18 cellular contexts compared by ENCODE assay signal in the genomic region with DNA sequence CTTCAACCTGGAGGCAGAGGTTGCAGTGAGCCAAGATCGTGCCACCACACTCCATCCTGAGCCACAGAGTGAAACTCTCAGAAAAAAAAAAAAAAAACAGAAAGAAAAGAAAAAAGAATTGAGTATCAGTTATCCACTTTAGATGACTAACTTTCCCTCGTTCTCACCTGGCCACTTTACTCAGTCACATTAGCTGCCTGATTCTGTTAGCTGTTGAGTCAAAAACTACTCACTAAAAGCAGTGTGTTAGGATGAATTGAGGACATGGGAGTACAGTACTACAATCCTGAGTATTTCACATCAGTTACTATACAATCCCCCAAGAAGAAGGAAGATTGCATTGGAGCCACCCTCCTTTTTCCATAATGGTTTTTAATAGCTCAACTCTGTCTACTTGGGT.
DNase-seq lines count a peak whose midpoint lies in the region; ATAC-seq and TF ChIP-seq lines count a peak whose summit lies in the region.
"Had no signal": no experiment of that assay in that cellular context is flagged by ENCODE, and none has a peak within 500 bp of the region (broad histone marks: within the 10 kb centered on the region; RNA-seq: fewer than 3 reads in every experiment).

No MANE protein-coding gene starts in this region.

- H4K20me1 ChIP-seq in GM23248 (ENCODE audit: insufficient read depth) (no peaks in the 10 kb centered on the region), PC-9 (ENCODE audit: insufficient read depth) (no peaks in the 10 kb centered on the region), mammary epithelial cell (ENCODE audit: insufficient read depth, low read length) (no peaks in the 10 kb centered on the region)

- peaks cover 27% of the 10 kb centered on the region; the same call in 1 of the 2 replicates for H3F3A ChIP-seq in GM23248 (ENCODE audit: insufficient read depth)
- peaks cover 20% of the 10 kb centered on the region for H3F3A ChIP-seq in PC-9 (ENCODE audit: insufficient read depth, low read depth)

- H3K9me3 Mint-ChIP-seq in osteocyte (ENCODE audit: unreplicated experiment): peaks cover 3% of the 10 kb centered on the region

- peak overlapping the region; percentile 57 for H3K27ac Mint-ChIP-seq in osteocyte (ENCODE audit: unreplicated experiment)
- H3K27ac Mint-ChIP-seq: B cell had no signal

- H3K79me2 ChIP-seq in GM23248 (ENCODE audit: insufficient read depth): no peaks in the 10 kb centered on the region
- no peaks in the 10 kb centered on the region for H3K79me2 ChIP-seq in PC-9 (ENCODE audit: low read depth)
- H3K79me2 ChIP-seq in mammary epithelial cell (ENCODE audit: insufficient read depth, low read length): peaks cover 8% of the 10 kb centered on the region

- POLR2A ChIA-PET in PC-9 (lab: Charles Lee; ENCODE audit: unreplicated experiment): interaction anchor here (0.6 to 1.0 kb wide), 2 partner anchors 65 to 351 kb away, joined by 7 to 10 read pairs; no protein-coding TSS in a partner anchor

- intact Hi-C loops in PC-9 (cut with micrococcal nuclease; ENCODE audit: unreplicated experiment) (loop anchor here (1.0 to 10.0 kb wide), 3 partner anchors 61 to 271 kb away; a partner anchor contains a TSS), mammary epithelial cell (cut with micrococcal nuclease) (no loop called here), psoas muscle (cut with DNase I) (no loop called here)

- no peaks in the 10 kb centered on the region for H3K9me2 ChIP-seq in GM23248 (ENCODE audit: insufficient read depth)
- H3K9me2 ChIP-seq in PC-9 (ENCODE audit: insufficient read depth): no peaks in the 10 kb centered on the region

- H2AFZ ChIP-seq in GM23248 (no peak overlapping the region), PC-9 (no peak overlapping the region), mammary epithelial cell (ENCODE audit: low read depth, low read length) (no peak overlapping the region)

- CTCF ChIA-PET in PC-9 (lab: Charles Lee) (interaction anchor here (0.7 kb wide), 2 partner anchors 62 to 63 kb away, joined by 5 read pairs; no protein-coding TSS in a partner anchor), mammary epithelial cell (lab: Charles Lee; ENCODE audit: low non-redundant PET) (no interaction called here)

- H3K4me3 Mint-ChIP-seq in osteocyte (ENCODE audit: unreplicated experiment): no peak overlapping the region
- H3K4me3 Mint-ChIP-seq: B cell; CD4-positive, CD25-positive, alpha-beta regulatory T cell had no signal

- BruUV-seq in PC-9 (replicated peaks; lab: Mats Ljungman, UMichigan): TSS peak; percentile 82
- no TSS peak for BruUV-seq in mammary epithelial cell (replicated peaks; lab: Mats Ljungman, UMichigan)

- H3K4me2 ChIP-seq in GM23248 (ENCODE audit: unreplicated experiment) (peak overlapping the region; percentile 35), PC-9 (peak overlapping the region; percentile 44), mammary epithelial cell (ENCODE audit: insufficient read depth, low read depth, low read length) (no peak overlapping the region)

- ATAC-seq in psoas muscle (no peak), HG02642 (IDR thresholded peaks at IDR 0.05; ENCODE audit: poor library complexity, unreplicated experiment) (no peak)
- ATAC-seq: Right ventricle myocardium inferior had no signal

- TF ChIP-seq CTCF in PC-9 (conservative IDR thresholded peaks at IDR 0.05) (no peak), mammary epithelial cell (conservative IDR thresholded peaks at IDR 0.05 in 1 of 2, IDR thresholded peaks at IDR 0.05 in 1 of 2; ENCODE audit: extremely low read depth in 1 of 2, insufficient read depth in 1 of 2, low read depth in 1 of 2, low read length in 2 of 2) (no peak), osteocyte (IDR thresholded peaks at IDR 0.05) (no peak), psoas muscle (IDR thresholded peaks at IDR 0.05) (no peak)

- H3K27me3 ChIP-seq in GM23248 (replicated peaks; ENCODE audit: insufficient read depth) (no peaks in the 10 kb centered on the region), PC-9 (ENCODE audit: insufficient read depth, low read depth) (no peaks in the 10 kb centered on the region), mammary epithelial cell (ENCODE audit: insufficient read depth, low read length) (no peaks in the 10 kb centered on the region), psoas muscle (ENCODE audit: insufficient read depth in 3 of 3, low read length in 2 of 3) (no peaks in the 10 kb centered on the region)

- H3K36me3 ChIP-seq in GM23248 (ENCODE audit: low read depth) (no peaks in the 10 kb centered on the region), PC-9 (ENCODE audit: low read depth) (peaks cover 16% of the 10 kb centered on the region), mammary epithelial cell (ENCODE audit: insufficient read depth, low read length) (peaks cover 6% of the 10 kb centered on the region), psoas muscle (ENCODE audit: insufficient read depth in 1 of 2, low read depth in 1 of 2) (peaks cover 7 to 11% of the 10 kb centered on the region in 2 donors)
- H3K36me3 ChIP-seq: HAP-1 had no signal

- H3K4me1 ChIP-seq in GM23248 (ENCODE audit: insufficient read depth) (peaks cover 32% of the 10 kb centered on the region), PC-9 (replicated peaks; ENCODE audit: insufficient read depth) (peaks cover 32% of the 10 kb centered on the region), mammary epithelial cell (ENCODE audit: insufficient read depth, low read length) (peaks cover 67% of the 10 kb centered on the region), psoas muscle (no peaks in the 10 kb centered on the region)
- H3K4me1 ChIP-seq: Caco-2, HAP-1 had no signal

- H3K4me3 ChIP-seq in GM23248 (no peak overlapping the region), PC-9 (no peak overlapping the region), mammary epithelial cell (replicated peaks in 1 of 3; ENCODE audit: insufficient read depth in 1 of 3, low read depth in 2 of 3, low read length in 3 of 3) (no peak overlapping the region), psoas muscle (no peak overlapping the region)
- H3K4me3 ChIP-seq: HAP-1 had no signal

- peaks cover 11% of the 10 kb centered on the region for H3K36me3 Mint-ChIP-seq in osteocyte (ENCODE audit: unreplicated experiment)

- H3K9ac ChIP-seq in GM23248: peak overlapping the region; percentile 36; the same call in 1 of the 2 replicates
- H3K9ac ChIP-seq in mammary epithelial cell (ENCODE audit: insufficient read depth, low read length): peak overlapping the region; percentile 51

- H3K27ac ChIP-seq in GM23248: peak overlapping the region; percentile 72
- H3K27ac ChIP-seq in PC-9: peak overlapping the region; percentile 87
- H3K27ac ChIP-seq in mammary epithelial cell (ENCODE audit: insufficient read depth, low read depth, low read length): peak overlapping the region; percentile 98
- H3K27ac ChIP-seq in psoas muscle: no peak overlapping the region
- H3K27ac ChIP-seq: HL-60 had no signal

- in situ Hi-C loops in GM23248 (cut with MboI): no loop called here
- in situ Hi-C loops in mammary epithelial cell (cut with MboI; ENCODE audit: low sequenced_read_pairs in 2 of 2): no loop called here

- H3K9me3 ChIP-seq in GM23248 (ENCODE audit: low read depth) (no peaks in the 10 kb centered on the region), PC-9 (ENCODE audit: insufficient read depth, low read depth) (no peaks in the 10 kb centered on the region; the same call in 1 of the 2 replicates), mammary epithelial cell (replicated peaks; ENCODE audit: insufficient read depth, low read length) (peaks cover 3% of the 10 kb centered on the region), psoas muscle (no peaks in the 10 kb centered on the region)
- H3K9me3 ChIP-seq: Caco-2, HAP-1 had no signal

- peaks cover 22% of the 10 kb centered on the region for H3K4me1 Mint-ChIP-seq in osteocyte (ENCODE audit: unreplicated experiment)
- H3K4me1 Mint-ChIP-seq: B cell; CD4-positive, CD25-positive, alpha-beta regulatory T cell had no signal

- DNase-seq in GM23248: no peak
- DNase-seq in PC-9: no peak
- DNase-seq in mammary epithelial cell: peak; percentile 71
- no peak for DNase-seq in osteocyte (ENCODE audit: extremely low spot score, unreplicated experiment)
- DNase-seq in psoas muscle: no peak
- no peak for DNase-seq in inferior parietal cortex (ENCODE audit: extremely low spot score)
- DNase-seq: Caco-2, DMS153, NCI-H1436, NCI-H2029 treated with DMSO at 0.1 percent for 48 hours, NCI-H510A, NCI-H774 had no signal

- dilution Hi-C loops in mammary epithelial cell (cut with HindIII; ENCODE audit: low sequenced_read_pairs): no loop called here

- H3K27me3 Mint-ChIP-seq in osteocyte (ENCODE audit: unreplicated experiment): no peaks in the 10 kb centered on the region
- H3K27me3 Mint-ChIP-seq: B cell; CD4-positive, CD25-positive, alpha-beta regulatory T cell had no signal

- 83 to 96% methylated on average over 2 of the region's 2 CpGs for WGBS in GM23248 (ENCODE audit: low coverage in 1 of 2, low lambda C conversion rate in 2 of 2, missing lambda C conversion rate in 2 of 2), 2 experiments
- WGBS in mammary epithelial cell (ENCODE audit: low coverage, missing lambda C conversion rate): 81% methylated on average over 2 of the region's 2 CpGs
- WGBS in psoas muscle, 3 donors: 86 to 96% (median 95%) methylated on average over 2 of the region's 2 CpGs
